Comparison of ENCODE assay signal across 8 cellular contexts in the genomic region with DNA sequence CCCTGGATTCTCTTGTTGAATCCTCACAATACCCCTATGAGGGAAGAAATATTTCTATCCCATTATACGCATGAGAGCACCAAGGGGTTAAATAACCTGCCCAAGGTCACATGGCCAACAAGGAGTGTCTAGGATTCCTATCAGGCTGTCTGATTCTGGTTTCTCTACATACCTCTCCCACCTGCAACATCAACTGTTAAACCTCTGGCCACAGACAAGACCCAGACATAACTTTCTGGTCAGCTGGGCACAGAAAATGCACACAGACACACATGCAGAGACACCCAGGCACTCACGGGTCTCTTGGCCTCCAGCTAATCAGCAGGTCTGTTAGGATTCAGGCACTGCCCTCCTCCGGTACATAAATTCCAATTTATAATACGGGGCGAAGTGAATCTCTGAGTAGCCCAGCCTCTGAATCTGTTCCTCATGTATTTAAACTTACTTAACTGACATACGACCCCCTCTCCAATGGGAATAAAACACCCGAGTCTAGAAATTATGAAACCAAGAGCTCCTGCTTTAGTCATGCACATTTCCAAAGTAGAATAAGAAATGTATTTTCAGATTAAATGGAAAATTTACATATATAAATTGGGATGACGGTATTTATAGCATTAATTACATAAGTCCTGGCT. TPM values are rescaled to one million over a fixed set of nuclear protein-coding genes. Genes with fewer than 3 reads are reported as not detected.
A peak's percentile ranks its signal among the peaks of the same experiment; 100 is the strongest.
DNase-seq lines count a peak whose midpoint lies in the region; ATAC-seq and TF ChIP-seq lines count a peak whose summit lies in the region.

No MANE protein-coding gene starts in this region.

- H3K4me3 ChIP-seq in left ventricle myocardium inferior = peak overlapping the region; percentile 95
- peak overlapping the region in 2 of 3 donors; percentile 45 to 70 for H3K4me3 ChIP-seq in skeletal muscle tissue (ENCODE audit: low read length in 3 of 3)

- H3K4me1 Mint-ChIP-seq in HFFc6 (ENCODE audit: low read depth) = peaks cover 57% of the 10 kb centered on the region
- peaks cover 36% of the 10 kb centered on the region for H3K4me1 Mint-ChIP-seq in activated T-helper 1 cell treated with anti-CD3 and anti-CD28 coated beads, Interleukin-12 subunit alpha, Interleukin-12 subunit beta, Interleukin-2, Interleukin-4 antibody, amounts not matched to agents 30 ng/mL and 10 ng/mL and 1 ng/mL, durations not matched to agents 14 hours and 24 hours and 36 hours (ENCODE audit: low read depth)

- H3K9me3 ChIP-seq in left ventricle myocardium inferior (replicated peaks) (no peaks in the 10 kb centered on the region), skeletal muscle tissue (ENCODE audit: control insufficient read depth in 3 of 3, low read length in 3 of 3) (no peaks in the 10 kb centered on the region)

- H3K27ac ChIP-seq in left ventricle myocardium inferior (replicated peaks) (peak overlapping the region; percentile 90), skeletal muscle tissue (ENCODE audit: low read depth, low read length) (peak overlapping the region; percentile 0)

- H3K27me3 ChIP-seq in left ventricle myocardium inferior (ENCODE audit: low read depth) = no peaks in the 10 kb centered on the region
- H3K27me3 ChIP-seq in skeletal muscle tissue (ENCODE audit: control insufficient read depth in 3 of 3, insufficient read depth in 3 of 3, low read length in 3 of 3) = peaks cover 0 to 5% (median 3%) of the 10 kb centered on the region in 3 donors

- peak overlapping the region in 2 of 3 donors; percentile 4 to 85 for H3K9ac ChIP-seq in skeletal muscle tissue (ENCODE audit: low read depth in 1 of 3, low read length in 3 of 3)

- H3K27ac Mint-ChIP-seq in HFFc6 = peak overlapping the region; percentile 36; the same call in 1 of the 2 replicates
- H3K27ac Mint-ChIP-seq in activated T-helper 1 cell treated with anti-CD3 and anti-CD28 coated beads, Interleukin-12 subunit alpha, Interleukin-12 subunit beta, Interleukin-2, Interleukin-4 antibody, amounts not matched to agents 30 ng/mL and 10 ng/mL and 1 ng/mL, durations not matched to agents 14 hours and 24 hours and 36 hours = no peak overlapping the region

- H3K4me1 ChIP-seq in left ventricle myocardium inferior (peaks cover 75% of the 10 kb centered on the region), skeletal muscle tissue (ENCODE audit: control insufficient read depth in 3 of 3, insufficient read depth in 3 of 3, low read length in 3 of 3) (peaks cover 48 to 62% (median 53%) of the 10 kb centered on the region in 3 donors)

- no peaks in the 10 kb centered on the region for H3K27me3 Mint-ChIP-seq in HFFc6 (ENCODE audit: insufficient read depth)
- peaks cover 30% of the 10 kb centered on the region for H3K27me3 Mint-ChIP-seq in activated T-helper 1 cell treated with anti-CD3 and anti-CD28 coated beads, Interleukin-12 subunit alpha, Interleukin-12 subunit beta, Interleukin-2, Interleukin-4 antibody, amounts not matched to agents 30 ng/mL and 10 ng/mL and 1 ng/mL, durations not matched to agents 14 hours and 24 hours and 36 hours (ENCODE audit: insufficient read depth)

- H3K9me3 Mint-ChIP-seq in HFFc6 = no peaks in the 10 kb centered on the region
- no peaks in the 10 kb centered on the region for H3K9me3 Mint-ChIP-seq in activated T-helper 1 cell treated with anti-CD3 and anti-CD28 coated beads, Interleukin-12 subunit alpha, Interleukin-12 subunit beta, Interleukin-2, Interleukin-4 antibody, amounts not matched to agents 30 ng/mL and 10 ng/mL and 1 ng/mL, durations not matched to agents 14 hours and 24 hours and 36 hours

- intact Hi-C loops in activated T-helper 1 cell treated with anti-CD3 and anti-CD28 coated beads, Interleukin-12 subunit alpha, Interleukin-12 subunit beta, Interleukin-2, Interleukin-4 antibody, amounts not matched to agents 30 ng/mL and 10 ng/mL and 1 ng/mL, durations not matched to agents 14 hours and 24 hours and 36 hours (cut with micrococcal nuclease) = loop anchor here (1.0 to 2.0 kb wide), 2 partner anchors 22 to 45 kb away; no protein-coding TSS in a partner anchor
- intact Hi-C loops in left ventricle myocardium inferior (cut with micrococcal nuclease) = no loop called here

- no peaks in the 10 kb centered on the region for H3K36me3 Mint-ChIP-seq in HFFc6 (ENCODE audit: low read depth)
- peaks cover 1% of the 10 kb centered on the region for H3K36me3 Mint-ChIP-seq in activated T-helper 1 cell treated with anti-CD3 and anti-CD28 coated beads, Interleukin-12 subunit alpha, Interleukin-12 subunit beta, Interleukin-2, Interleukin-4 antibody, amounts not matched to agents 30 ng/mL and 10 ng/mL and 1 ng/mL, durations not matched to agents 14 hours and 24 hours and 36 hours (ENCODE audit: low read depth)

- no peaks in the 10 kb centered on the region for H3K36me3 ChIP-seq in left ventricle myocardium inferior
- H3K36me3 ChIP-seq in skeletal muscle tissue (ENCODE audit: control insufficient read depth in 3 of 3, insufficient read depth in 3 of 3, low read length in 3 of 3) = no peaks in the 10 kb centered on the region

- no peak for ATAC-seq in GM21390 (IDR thresholded peaks at IDR 0.05; ENCODE audit: unreplicated experiment)
- no peak for ATAC-seq in HG02973 (IDR thresholded peaks at IDR 0.05; ENCODE audit: unreplicated experiment)
- no peak for ATAC-seq in GM18519 (IDR thresholded peaks at IDR 0.05; ENCODE audit: low FRiP score, unreplicated experiment)

- H3K4me3 Mint-ChIP-seq in HFFc6 = peak overlapping the region; percentile 90
- H3K4me3 Mint-ChIP-seq in activated T-helper 1 cell treated with anti-CD3 and anti-CD28 coated beads, Interleukin-12 subunit alpha, Interleukin-12 subunit beta, Interleukin-2, Interleukin-4 antibody, amounts not matched to agents 30 ng/mL and 10 ng/mL and 1 ng/mL, durations not matched to agents 14 hours and 24 hours and 36 hours = peak overlapping the region; percentile 80

- TF ChIP-seq CTCF in HFFc6 (IDR thresholded peaks at IDR 0.05) = no peak
- TF ChIP-seq CTCF in left ventricle myocardium inferior (IDR thresholded peaks at IDR 0.05; ENCODE audit: borderline replicate concordance) = no peak

- DNase-seq in HFFc6 (no peak), left ventricle myocardium inferior (no peak), SIG-M5 (lab: John Stamatoyannopoulos, UW) (no peak)
- DNase-seq in activated T-helper 1 cell treated with anti-CD3 and anti-CD28 coated beads, Interleukin-12 subunit alpha, Interleukin-12 subunit beta, Interleukin-2, Interleukin-4 antibody, amounts not matched to agents 30 ng/mL and 10 ng/mL and 1 ng/mL, durations not matched to agents 14 hours and 24 hours and 36 hours (ENCODE audit: low spot score) = no peak

RNA-seq across cellular contexts. Expression of gene SEPTIN8, which starts 1.5 kb away (rescaled TPM):
- total RNA-seq in HFFc6 (2021; fragmentation: NEBNext Ultra II Directional; extraction: Animal tissue kit (Norgen Biotek cat#: 25700)) = 10 to 100 TPM; 53.9 to 67.1 (median 59.2) TPM
- 45.8 and 46.2 TPM in 2 replicates for total RNA-seq in activated T-helper 1 cell treated with anti-CD3 and anti-CD28 coated beads, Interleukin-12 subunit alpha, Interleukin-12 subunit beta, Interleukin-2, Interleukin-4 antibody, amounts not matched to agents 30 ng/mL and 10 ng/mL and 1 ng/mL, durations not matched to agents 14 hours and 24 hours and 36 hours
- total RNA-seq in left ventricle myocardium inferior = 27.2 TPM
- 28.7 TPM for total RNA-seq in skeletal muscle tissue

RNA-seq across cellular contexts. Expression of gene CCNI2, which starts 28.3 kb away (rescaled TPM):
- total RNA-seq in HFFc6 (2021; fragmentation: NEBNext Ultra II Directional; extraction: Animal tissue kit (Norgen Biotek cat#: 25700)) = not detected
- 52.5 and 55.6 TPM in 2 replicates for total RNA-seq in activated T-helper 1 cell treated with anti-CD3 and anti-CD28 coated beads, Interleukin-12 subunit alpha, Interleukin-12 subunit beta, Interleukin-2, Interleukin-4 antibody, amounts not matched to agents 30 ng/mL and 10 ng/mL and 1 ng/mL, durations not matched to agents 14 hours and 24 hours and 36 hours
- total RNA-seq in left ventricle myocardium inferior (0.08 TPM), skeletal muscle tissue (not detected)

RNA-seq across cellular contexts. Expression of gene SOWAHA, which starts 37.5 kb away (rescaled TPM):
- not detected for total RNA-seq in HFFc6 (2021; fragmentation: NEBNext Ultra II Directional; extraction: Animal tissue kit (Norgen Biotek cat#: 25700))
- 0.47 and 0.54 TPM in 2 replicates for total RNA-seq in activated T-helper 1 cell treated with anti-CD3 and anti-CD28 coated beads, Interleukin-12 subunit alpha, Interleukin-12 subunit beta, Interleukin-2, Interleukin-4 antibody, amounts not matched to agents 30 ng/mL and 10 ng/mL and 1 ng/mL, durations not matched to agents 14 hours and 24 hours and 36 hours
- total RNA-seq in left ventricle myocardium inferior (not detected), skeletal muscle tissue (under 0.01 TPM)

RNA-seq across cellular contexts. Expression of gene KIF3A, which starts 38.2 kb away (rescaled TPM):
- total RNA-seq in HFFc6 (2021; fragmentation: NEBNext Ultra II Directional; extraction: Animal tissue kit (Norgen Biotek cat#: 25700)) = 10 to 100 TPM; 12.9 to 15.4 (median 14.9) TPM
- total RNA-seq in activated T-helper 1 cell treated with anti-CD3 and anti-CD28 coated beads, Interleukin-12 subunit alpha, Interleukin-12 subunit beta, Interleukin-2, Interleukin-4 antibody, amounts not matched to agents 30 ng/mL and 10 ng/mL and 1 ng/mL, durations not matched to agents 14 hours and 24 hours and 36 hours = 58.5 and 66.9 TPM in 2 replicates
- total RNA-seq in left ventricle myocardium inferior (11.9 TPM), skeletal muscle tissue (6.3 TPM)

RNA-seq across cellular contexts. Expression of gene SHROOM1, which starts 54.9 kb away (rescaled TPM):
- total RNA-seq in HFFc6 (2021; fragmentation: NEBNext Ultra II Directional; extraction: Animal tissue kit (Norgen Biotek cat#: 25700)) = 10 to 100 TPM in 1 of 6 experiments, 1 to 10 TPM in 5; 7.8 to 12.2 (median 8.6) TPM
- total RNA-seq in activated T-helper 1 cell treated with anti-CD3 and anti-CD28 coated beads, Interleukin-12 subunit alpha, Interleukin-12 subunit beta, Interleukin-2, Interleukin-4 antibody, amounts not matched to agents 30 ng/mL and 10 ng/mL and 1 ng/mL, durations not matched to agents 14 hours and 24 hours and 36 hours = 6.5 and 8.3 TPM in 2 replicates
- total RNA-seq in left ventricle myocardium inferior (4.9 TPM), skeletal muscle tissue (1.6 TPM)

Comparison
In these comparisons a context has a peak if more than half of its experiments do, and no peak if none do; other contexts are left out.
1. RNA of gene CCNI2, which starts 28.3 kb away (total RNA-seq): 52.5 to 55.6 TPM in activated T-helper 1 cell treated with anti-CD3 and anti-CD28 coated beads, Interleukin-12 subunit alpha, Interleukin-12 subunit beta, Interleukin-2, Interleukin-4 antibody, amounts not matched to agents 30 ng/mL and 10 ng/mL and 1 ng/mL, durations not matched to agents 14 hours and 24 hours and 36 hours; 0.08 TPM in left ventricle myocardium inferior (single experiment), not detected in HFFc6 and not detected in skeletal muscle tissue (single experiment); every median in the first group is over 10 times any median in the second.